29 cellular contexts compared by ENCODE assay signal in the genomic region with DNA sequence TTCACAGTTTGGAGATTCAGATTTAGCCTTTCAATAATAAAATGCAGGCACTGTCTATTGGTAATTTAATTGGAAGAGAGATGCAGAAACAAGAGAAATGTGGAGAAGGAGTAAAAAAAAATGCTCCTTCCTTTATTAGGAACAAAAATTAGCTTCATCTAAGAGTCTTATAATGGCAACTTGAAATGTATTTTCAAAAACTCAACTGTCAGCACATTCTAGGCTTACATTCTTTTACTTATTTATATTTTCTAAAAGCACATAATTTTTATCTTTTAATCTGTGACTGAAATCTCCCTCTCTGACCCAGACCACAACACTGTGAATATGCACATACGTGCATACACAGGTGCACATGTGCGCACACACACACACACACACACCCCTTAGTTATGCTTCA. TPM values are rescaled to one million over a fixed set of nuclear protein-coding genes. Genes with fewer than 3 reads are reported as not detected.
"Had no signal": no experiment of that assay in that cellular context is flagged by ENCODE, and none has a peak within 500 bp of the region (broad histone marks: within the 10 kb centered on the region; RNA-seq: fewer than 3 reads in every experiment).

No MANE protein-coding gene starts in this region.

- H3K4me1 ChIP-seq: parathyroid adenoma, suprapubic skin, testis, tibial artery, uterus had no signal

- H3K9ac ChIP-seq: parathyroid adenoma had no signal

- H3K27ac ChIP-seq: ovary, parathyroid adenoma, psoas muscle, skin epidermis, spleen, suprapubic skin, testis, tibial artery, transverse colon, upper lobe of right lung, uterus had no signal

- H2AFZ ChIP-seq: parathyroid adenoma had no signal

- ATAC-seq: naive thymus-derived CD8-positive, alpha-beta T cell; natural killer cell treated with Interleukin-12 subunit alpha and Interleukin-12 subunit beta and Interleukin-15 and Interleukin-18, amount 100 ng/mL, for 72 hours; psoas muscle; sciatic nerve; stimulated activated memory B cell treated with anti-CD40 and anti-IgM and Interleukin-4, amounts not matched to agents 10 μg/mL and 1 μg/mL and 100 μg/mL, for 72 hours; stimulated activated naive CD8-positive, alpha-beta T cell treated with anti-CD3 and anti-CD28 coated beads, Interleukin-15, amount 100 ng/mL, for 72 hours; stimulated activated naive CD8-positive, alpha-beta T cell treated with anti-CD3 and anti-CD28 coated beads, Interleukin-15, Interleukin-2, amounts not matched to agents 100 U/mL and 50 U/mL, for 24 hours; upper lobe of right lung had no signal

- H3K4me2 ChIP-seq: smooth muscle cell had no signal

- DNase-seq: naive thymus-derived CD8-positive, alpha-beta T cell; nephron progenitor cell; occipital lobe; ovary; posterior cingulate gyrus; psoas muscle; right cardiac atrium; spleen; stimulated activated CD4-positive, alpha-beta T cell treated with anti-CD3 and anti-CD28 coated beads, Interleukin-12 subunit alpha, Interleukin-12 subunit beta, amount 100 ng/mL, for 4 hours; stimulated activated CD4-positive, alpha-beta T cell treated with anti-CD3 and anti-CD28 coated beads, Interleukin-1b, Interleukin-23, amount 100 ng/mL, for 48 hours; stimulated activated CD4-positive, alpha-beta T cell treated with anti-CD3 and anti-CD28 coated beads, Interleukin-4, amount 100 ng/mL, for 1 hour; stimulated activated CD4-positive, alpha-beta T cell treated with anti-CD3 and anti-CD28 coated beads, Interleukin-4, amount 100 ng/mL, for 4 hours; stimulated activated CD8-positive, alpha-beta memory T cell treated with anti-CD3 and anti-CD28 coated beads, Interleukin-4, amount 100 ng/mL, for 48 hours; stimulated activated naive CD4-positive, alpha-beta T cell; stimulated activated naive CD8-positive, alpha-beta T cell treated with anti-CD3 and anti-CD28 coated beads, Interleukin-15, amount 100 ng/mL, for 72 hours; stimulated activated naive CD8-positive, alpha-beta T cell treated with anti-CD3 and anti-CD28 coated beads, Interleukin-15, Interleukin-2, amounts not matched to agents 100 U/mL and 50 U/mL, for 24 hours; substantia nigra; testis; tibial artery; transverse colon; upper lobe of right lung; uterus had no signal

- H3K27me3 ChIP-seq: ovary, spleen, suprapubic skin, testis, tibial artery, transverse colon, upper lobe of right lung, uterus had no signal

- H3K4me3 ChIP-seq: ovary, psoas muscle, skin epidermis, smooth muscle cell, spleen, suprapubic skin, testis, tibial artery, transverse colon, upper lobe of right lung, uterus had no signal

- H3K9me3 ChIP-seq: ovary, psoas muscle, spleen, suprapubic skin, testis, tibial artery, transverse colon, upper lobe of right lung, uterus had no signal

- H3K36me3 ChIP-seq: ovary, spleen, suprapubic skin, tibial artery, transverse colon, upper lobe of right lung, uterus had no signal

RNA-seq across cellular contexts. Expression of gene NR3C2, which starts 29.8 kb away (rescaled TPM):
- polyA plus RNA-seq: smooth muscle cell had no signal
